9 cellular contexts compared by ENCODE assay signal in the genomic region with DNA sequence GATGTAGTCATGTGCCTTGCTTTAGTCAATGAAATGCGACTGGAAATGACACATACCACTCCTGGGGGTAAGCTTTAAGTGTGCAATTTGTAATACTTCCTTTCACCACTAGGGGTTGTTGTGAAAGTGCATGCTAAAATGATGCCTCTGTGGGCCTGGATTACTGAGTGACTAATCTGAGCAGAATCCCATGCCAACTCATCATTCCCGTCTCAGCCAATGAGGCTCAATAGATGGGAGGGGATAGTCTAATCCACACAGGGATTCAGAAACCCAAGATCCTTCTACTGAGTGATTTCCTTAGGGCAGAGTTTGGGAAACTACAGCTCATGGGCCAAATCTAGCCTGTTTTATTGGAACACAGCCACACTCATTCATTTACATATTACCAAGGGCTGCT. TPM values are rescaled to one million over a fixed set of nuclear protein-coding genes. Genes with fewer than 3 reads are reported as not detected.
DNase-seq lines count a peak whose midpoint lies in the region; ATAC-seq and TF ChIP-seq lines count a peak whose summit lies in the region.
"Had no signal": no experiment of that assay in that cellular context is flagged by ENCODE, and none has a peak within 500 bp of the region (broad histone marks: within the 10 kb centered on the region; RNA-seq: fewer than 3 reads in every experiment).

No MANE protein-coding gene starts in this region.

- peak; percentile 45; the same call in 1 of the 2 replicates for TF ChIP-seq CTCF in WI38 (IDR thresholded peaks at IDR 0.05; ENCODE audit: low read depth, low read length)

- CTCF ChIA-PET in activated CD4-positive, alpha-beta memory T cell treated with anti-CD3 and anti-CD28 coated beads, Interleukin-2, amount 10 ng/mL, durations not matched to agents 7 days and 5 days (lab: Charles Lee): interaction anchor here (0.5 to 1.8 kb wide), 13 partner anchors 9 to 801 kb away, joined by 3 to 10 read pairs (median 4); no protein-coding TSS in a partner anchor

- H3K9me3 Mint-ChIP-seq in activated CD4-positive, alpha-beta memory T cell treated with anti-CD3 and anti-CD28 coated beads, Interleukin-2, amount 10 ng/mL, durations not matched to agents 7 days and 5 days: no peaks in the 10 kb centered on the region
- H3K9me3 Mint-ChIP-seq: activated B cell treated with CpG ODN at 0.5 μM for 24 hours had no signal

- H3K4me1 Mint-ChIP-seq in activated CD4-positive, alpha-beta memory T cell treated with anti-CD3 and anti-CD28 coated beads, Interleukin-2, amount 10 ng/mL, durations not matched to agents 7 days and 5 days: no peaks in the 10 kb centered on the region
- H3K4me1 Mint-ChIP-seq: activated B cell treated with CpG ODN at 0.5 μM for 24 hours had no signal

- H3K36me3 Mint-ChIP-seq in activated CD4-positive, alpha-beta memory T cell treated with anti-CD3 and anti-CD28 coated beads, Interleukin-2, amount 10 ng/mL, durations not matched to agents 7 days and 5 days (ENCODE audit: low read depth): no peaks in the 10 kb centered on the region

- POLR2A ChIA-PET in activated CD4-positive, alpha-beta memory T cell treated with anti-CD3 and anti-CD28 coated beads, Interleukin-2, amount 10 ng/mL, durations not matched to agents 7 days and 5 days (lab: Charles Lee): no interaction called here

- H3K4me3 Mint-ChIP-seq in activated CD4-positive, alpha-beta memory T cell treated with anti-CD3 and anti-CD28 coated beads, Interleukin-2, amount 10 ng/mL, durations not matched to agents 7 days and 5 days: no peak overlapping the region
- H3K4me3 Mint-ChIP-seq: activated B cell treated with CpG ODN at 0.5 μM for 24 hours had no signal

- intact Hi-C loops in left colon (cut with DNase I, micrococcal nuclease): no loop called here

- H3K27ac Mint-ChIP-seq in activated CD4-positive, alpha-beta memory T cell treated with anti-CD3 and anti-CD28 coated beads, Interleukin-2, amount 10 ng/mL, durations not matched to agents 7 days and 5 days: no peak overlapping the region
- H3K27ac Mint-ChIP-seq: activated B cell treated with CpG ODN at 0.5 μM for 24 hours had no signal

- ATAC-seq in left colon (peak; percentile 24), GM19452 (IDR thresholded peaks at IDR 0.05; ENCODE audit: unreplicated experiment) (no peak), HG03196 (IDR thresholded peaks at IDR 0.05; ENCODE audit: unreplicated experiment) (no peak)

- DNase-seq in DMS53 (lab: John Stamatoyannopoulos, UW): peak; percentile 76
- peak; percentile 43 for DNase-seq in GM19240 (ENCODE audit: insufficient read length, low spot score)
- peak; percentile 47 for DNase-seq in HuH-7 (ENCODE audit: low spot score)
- DNase-seq in left colon: no peak
- no peak for DNase-seq in activated CD4-positive, alpha-beta memory T cell treated with anti-CD3 and anti-CD28 coated beads, Interleukin-2, amount 10 ng/mL, durations not matched to agents 7 days and 5 days
- DNase-seq: activated B cell treated with CpG ODN at 0.5 μM for 24 hours had no signal

- peaks cover 4% of the 10 kb centered on the region for H3K27me3 Mint-ChIP-seq in activated CD4-positive, alpha-beta memory T cell treated with anti-CD3 and anti-CD28 coated beads, Interleukin-2, amount 10 ng/mL, durations not matched to agents 7 days and 5 days
- H3K27me3 Mint-ChIP-seq: activated B cell treated with CpG ODN at 0.5 μM for 24 hours had no signal

- no peak overlapping the region for H3K4me3 ChIP-seq in WI38 (ENCODE audit: low read depth, low read length)

RNA-seq across cellular contexts. Expression of a gene that starts 54.0 kb away (rescaled TPM):
- under 1 TPM; 0.11 to 0.12 TPM for total RNA-seq in left colon
- under 1 TPM; 0.43 to 0.65 TPM for total RNA-seq in activated CD4-positive, alpha-beta memory T cell treated with anti-CD3 and anti-CD28 coated beads, Interleukin-2, amount 10 ng/mL, durations not matched to agents 7 days and 5 days
- total RNA-seq: activated B cell treated with CpG ODN at 0.5 μM for 24 hours had no signal

Comparison
In these comparisons a context has a peak if more than half of its experiments do, and no peak if none do; other contexts are left out.
1. DNase-seq: peak in DMS53 (single experiment), GM19240 (single experiment) and HuH-7 (single experiment); none in left colon (0 of 2) and activated CD4-positive, alpha-beta memory T cell treated with anti-CD3 and anti-CD28 coated beads, Interleukin-2, amount 10 ng/mL, durations not matched to agents 7 days and 5 days (single experiment).